ENCODE assay signal across 8 cellular contexts in genomic region chr19:55178781-55179569, GRCh38. TPM values are rescaled to one million over a fixed set of nuclear protein-coding genes. Genes with fewer than 3 reads are reported as not detected.
DNase-seq lines count a peak whose midpoint lies in the region; ATAC-seq and TF ChIP-seq lines count a peak whose summit lies in the region.

No MANE protein-coding gene starts in this region.

- DNase-seq in T47D (ENCODE audit: low read depth in 1 of 2, low spot score in 1 of 2) (peak; percentile 54 to 72), MCF 10A (ENCODE audit: unreplicated experiment) (no peak), NCI-H510A (lab: John Stamatoyannopoulos, UW) (peak; percentile 74), dedifferentiated amniotic fluid mesenchymal stem cell (ENCODE audit: extremely low spot score) (peak; percentile 17), lung microvascular endothelial cell (ENCODE audit: low read depth in 2 of 2) (peak; percentile 66 to 76)
- peak; percentile 76 to 80 for DNase-seq in activated CD4-positive, alpha-beta T cell treated with anti-CD3 and anti-CD28 coated beads, Interleukin-2, amount 50 U/mL, for 24 hours (ENCODE audit: low read depth in 1 of 2, low spot score in 1 of 2)
- peak; percentile 87 for DNase-seq in stimulated activated CD8-positive, alpha-beta memory T cell treated with anti-CD3 and anti-CD28 coated beads, Interleukin-12 subunit alpha, Interleukin-12 subunit beta, amount 100 ng/mL, for 1 hour (ENCODE audit: low read depth)

- CTCF ChIA-PET in MCF 10A (lab: Yijun Ruan, JAX), result interaction anchor here (0.6 to 1.3 kb wide), 3 partner anchors 167 to 326 kb away, joined by 3 read pairs; partner anchors contain the start of gene TMEM238

- H3K27me3 Mint-ChIP-seq in MCF 10A (ENCODE audit: insufficient read depth, unreplicated experiment), result peaks cover 29% of the 10 kb centered on the region

- intact Hi-C loops in MCF 10A (cut with micrococcal nuclease), result no loop called here

- H3K4me3 Mint-ChIP-seq in MCF 10A (ENCODE audit: unreplicated experiment), result no peak overlapping the region

- peak; percentile 62 for ATAC-seq in HG03139 (IDR thresholded peaks at IDR 0.05; ENCODE audit: unreplicated experiment)

- peaks cover 10% of the 10 kb centered on the region for H3K4me1 Mint-ChIP-seq in MCF 10A (ENCODE audit: insufficient read depth, unreplicated experiment)

- BruUV-seq in MCF 10A (replicated peaks; lab: Mats Ljungman, UMichigan), result no TSS peak

- no peak for TF ChIP-seq CTCF in MCF 10A (IDR thresholded peaks at IDR 0.05; ENCODE audit: unreplicated experiment)

- no peaks in the 10 kb centered on the region for H3K9me3 Mint-ChIP-seq in MCF 10A (ENCODE audit: unreplicated experiment)

- no peak overlapping the region for H3K27ac Mint-ChIP-seq in MCF 10A (ENCODE audit: low read depth, unreplicated experiment)

- POLR2A ChIA-PET in MCF 10A (lab: Yijun Ruan, JAX), result interaction anchor here (0.7 to 1.6 kb wide), 3 partner anchors 10 to 177 kb away, joined by 4 to 6 read pairs (median 6); partner anchors contain the start of gene PPP6R1

- H3K36me3 Mint-ChIP-seq in MCF 10A (ENCODE audit: insufficient read depth, unreplicated experiment), result peaks cover 6% of the 10 kb centered on the region

- in situ Hi-C loops in T47D (cut with HindIII; ENCODE audit: low pct_unique_long_range_greater_than_20kb, low sequenced_read_pairs), result no loop called here

RNA-seq across cellular contexts. Expression of gene SYT5, which starts 1.1 kb away (rescaled TPM):
- total RNA-seq in MCF 10A (2022) (not detected in 2 replicates), lung microvascular endothelial cell (not detected in 2 replicates)

RNA-seq across cellular contexts. Expression of gene DNAAF3, which starts 12.6 kb away (rescaled TPM):
- 3.9 and 4.9 TPM in 2 replicates for total RNA-seq in MCF 10A (2022)
- total RNA-seq in lung microvascular endothelial cell, result 0.22 and 0.40 TPM in 2 replicates

RNA-seq across cellular contexts. Expression of gene TNNI3, which starts 21.4 kb away (rescaled TPM):
- total RNA-seq in MCF 10A (2022) (0.89 TPM in 1 of 2 replicates, not detected in the other), lung microvascular endothelial cell (not detected in 2 replicates)

RNA-seq across cellular contexts. Expression of gene TNNT1, which starts 30.0 kb away (rescaled TPM):
- total RNA-seq in MCF 10A (2022) (32.3 and 46.8 TPM in 2 replicates), lung microvascular endothelial cell (1.7 TPM in 1 of 2 replicates, not detected in the other)

RNA-seq across cellular contexts. Expression of gene PTPRH, which starts 30.3 kb away (rescaled TPM):
- total RNA-seq in MCF 10A (2022), result 0.56 and 2.3 TPM in 2 replicates
- under 0.01 TPM in 2 replicates for total RNA-seq in lung microvascular endothelial cell
